11 cellular contexts compared by ENCODE assay signal in genomic region chr3:71150293-71150954, GRCh38.
DNase-seq lines count a peak whose midpoint lies in the region; ATAC-seq lines count a peak whose summit lies in the region.
"Had no signal": no experiment of that assay in that cellular context is flagged by ENCODE, and none has a peak within 500 bp of the region (broad histone marks: within the 10 kb centered on the region; RNA-seq: fewer than 3 reads in every experiment).

No MANE protein-coding gene starts in this region.

- ATAC-seq in GM21526 (IDR thresholded peaks at IDR 0.05; ENCODE audit: low FRiP score, unreplicated experiment): peak; percentile 70
- peak; percentile 37 for ATAC-seq in memory B cell (ENCODE audit: low read depth)
- no peak for ATAC-seq in natural killer cell treated with Interleukin-12 subunit alpha and Interleukin-12 subunit beta and Interleukin-15 and Interleukin-18, amount 100 ng/mL, for 72 hours
- ATAC-seq in HG03139 (IDR thresholded peaks at IDR 0.05; ENCODE audit: unreplicated experiment): no peak

- no peaks in the 10 kb centered on the region for H3K27me3 Mint-ChIP-seq in memory B cell
- H3K27me3 Mint-ChIP-seq in natural killer cell treated with Interleukin-12 subunit alpha and Interleukin-12 subunit beta and Interleukin-15 and Interleukin-18, amount 100 ng/mL, for 72 hours: no peaks in the 10 kb centered on the region
- H3K27me3 Mint-ChIP-seq: dendritic cell treated with granulocyte-macrophage colony-stimulating factor and Interleukin-4, amounts not matched to agents 40 ng/mL and 50 ng/mL, for 4 days had no signal

- H3K9me3 Mint-ChIP-seq in memory B cell: no peaks in the 10 kb centered on the region
- H3K9me3 Mint-ChIP-seq in natural killer cell treated with Interleukin-12 subunit alpha and Interleukin-12 subunit beta and Interleukin-15 and Interleukin-18, amount 100 ng/mL, for 72 hours: no peaks in the 10 kb centered on the region
- H3K9me3 Mint-ChIP-seq: dendritic cell treated with granulocyte-macrophage colony-stimulating factor and Interleukin-4, amounts not matched to agents 40 ng/mL and 50 ng/mL, for 4 days had no signal

- peaks cover 10% of the 10 kb centered on the region for H3K4me1 Mint-ChIP-seq in memory B cell
- no peaks in the 10 kb centered on the region for H3K4me1 Mint-ChIP-seq in natural killer cell treated with Interleukin-12 subunit alpha and Interleukin-12 subunit beta and Interleukin-15 and Interleukin-18, amount 100 ng/mL, for 72 hours (ENCODE audit: low read depth in 2 of 2)

- no peak overlapping the region for H3K4me3 Mint-ChIP-seq in memory B cell
- H3K4me3 Mint-ChIP-seq in natural killer cell treated with Interleukin-12 subunit alpha and Interleukin-12 subunit beta and Interleukin-15 and Interleukin-18, amount 100 ng/mL, for 72 hours: no peak overlapping the region
- H3K4me3 Mint-ChIP-seq: dendritic cell treated with granulocyte-macrophage colony-stimulating factor and Interleukin-4, amounts not matched to agents 40 ng/mL and 50 ng/mL, for 4 days had no signal

- peak overlapping the region; percentile 48 for H3K27ac Mint-ChIP-seq in memory B cell
- H3K27ac Mint-ChIP-seq in natural killer cell treated with Interleukin-12 subunit alpha and Interleukin-12 subunit beta and Interleukin-15 and Interleukin-18, amount 100 ng/mL, for 72 hours: no peak overlapping the region
- H3K27ac Mint-ChIP-seq: dendritic cell treated with granulocyte-macrophage colony-stimulating factor and Interleukin-4, amounts not matched to agents 40 ng/mL and 50 ng/mL, for 4 days had no signal

- DNase-seq in NCI-H1105 treated with DMSO at 0.1 percent for 48 hours (lab: John Stamatoyannopoulos, UW): peak; percentile 49
- DNase-seq in NCI-H1105 (lab: John Stamatoyannopoulos, UW): no peak
- peak; percentile 45 to 83 for DNase-seq in NCI-H524 (lab: John Stamatoyannopoulos, UW)
- no peak for DNase-seq in memory B cell (ENCODE audit: low spot score in 2 of 2)
- no peak for DNase-seq in activated gamma-delta T cell (lab: John Stamatoyannopoulos, UW)
- DNase-seq in natural killer cell treated with Interleukin-12 subunit alpha and Interleukin-12 subunit beta and Interleukin-15 and Interleukin-18, amount 100 ng/mL, for 72 hours (ENCODE audit: low spot score): no peak
- DNase-seq: GF-D8, NCI-H1694 had no signal

- peaks cover 10% of the 10 kb centered on the region for H3K36me3 Mint-ChIP-seq in memory B cell
- no peaks in the 10 kb centered on the region for H3K36me3 Mint-ChIP-seq in natural killer cell treated with Interleukin-12 subunit alpha and Interleukin-12 subunit beta and Interleukin-15 and Interleukin-18, amount 100 ng/mL, for 72 hours

Comparison
In these comparisons a context has a peak if more than half of its experiments do, and no peak if none do; other contexts are left out.
1. DNase-seq: peak in NCI-H1105 treated with DMSO at 0.1 percent for 48 hours (single experiment) and NCI-H524 (2 of 2); none in NCI-H1105 (single experiment), memory B cell (0 of 2), activated gamma-delta T cell (single experiment) and natural killer cell treated with Interleukin-12 subunit alpha and Interleukin-12 subunit beta and Interleukin-15 and Interleukin-18, amount 100 ng/mL, for 72 hours (single experiment).
2. ATAC-seq: peak in GM21526 (single experiment) and memory B cell (single experiment); none in natural killer cell treated with Interleukin-12 subunit alpha and Interleukin-12 subunit beta and Interleukin-15 and Interleukin-18, amount 100 ng/mL, for 72 hours (0 of 2) and HG03139 (single experiment).